ENCODE assay signal across 13 cellular contexts in genomic region chr12:89384750-89385273, GRCh38. TPM values are rescaled to one million over a fixed set of nuclear protein-coding genes. Genes with fewer than 3 reads are reported as not detected.
A peak's percentile ranks its signal among the peaks of the same experiment; 100 is the strongest.
DNase-seq lines count a peak whose midpoint lies in the region; ATAC-seq and TF ChIP-seq lines count a peak whose summit lies in the region.
"Had no signal": no experiment of that assay in that cellular context is flagged by ENCODE, and none has a peak within 500 bp of the region (broad histone marks: within the 10 kb centered on the region; RNA-seq: fewer than 3 reads in every experiment).

No MANE protein-coding gene starts in this region.

- CTCF ChIA-PET in Caco-2 (lab: Charles Lee) = no interaction called here

- intact Hi-C loops in Caco-2 (cut with micrococcal nuclease; ENCODE audit: unreplicated experiment) = no loop called here

- H3K36me3 ChIP-seq in Caco-2 (ENCODE audit: control insufficient read depth, insufficient read depth, low read length) (no peaks in the 10 kb centered on the region), adipocyte (ENCODE audit: control insufficient read depth, insufficient read depth, low read length, severe bottlenecking) (no peaks in the 10 kb centered on the region), rectal smooth muscle tissue (ENCODE audit: control insufficient read depth, insufficient read depth, low read length) (no peaks in the 10 kb centered on the region)

- H3K4me3 ChIP-seq in Caco-2 (ENCODE audit: low read depth, low read length) (no peak overlapping the region), adipocyte (ENCODE audit: low read length) (peak overlapping the region; percentile 51), rectal smooth muscle tissue (ENCODE audit: low read length) (no peak overlapping the region)
- H3K4me3 ChIP-seq: lung had no signal

- no peak overlapping the region for H3K9ac ChIP-seq in adipocyte (ENCODE audit: low read length)
- H3K9ac ChIP-seq in rectal smooth muscle tissue (ENCODE audit: low read length) = no peak overlapping the region

- TF ChIP-seq CTCF in Caco-2 (IDR thresholded peaks at IDR 0.05; ENCODE audit: insufficient read depth in 1 of 2, low read depth in 1 of 2, low read length in 1 of 2, severe bottlenecking in 1 of 2, unreplicated experiment in 1 of 2) = no peak

- H3K9me3 ChIP-seq in Caco-2 (no peaks in the 10 kb centered on the region), adipocyte (ENCODE audit: control insufficient read depth, low read length) (no peaks in the 10 kb centered on the region)

- BruUV-seq in Caco-2 (replicated peaks; lab: Mats Ljungman, UMichigan) = no TSS peak

- H3K27ac Mint-ChIP-seq in Caco-2 (ENCODE audit: unreplicated experiment) = peak overlapping the region; percentile 25
- no peak overlapping the region for H3K27ac Mint-ChIP-seq in stimulated activated naive CD8-positive, alpha-beta T cell treated with anti-CD3 and anti-CD28 coated beads, Interleukin-15, amount 100 ng/mL, for 72 hours
- H3K27ac Mint-ChIP-seq: activated CD4-positive, alpha-beta memory T cell treated with anti-CD3 and anti-CD28 coated beads for 36 hours; activated naive CD4-positive, alpha-beta T cell treated with anti-CD3 and anti-CD28 coated beads for 36 hours had no signal

- no peaks in the 10 kb centered on the region for H3K9me3 Mint-ChIP-seq in Caco-2 (ENCODE audit: unreplicated experiment)
- no peaks in the 10 kb centered on the region for H3K9me3 Mint-ChIP-seq in stimulated activated naive CD8-positive, alpha-beta T cell treated with anti-CD3 and anti-CD28 coated beads, Interleukin-15, amount 100 ng/mL, for 72 hours
- H3K9me3 Mint-ChIP-seq: activated CD4-positive, alpha-beta memory T cell treated with anti-CD3 and anti-CD28 coated beads for 36 hours; activated naive CD4-positive, alpha-beta T cell treated with anti-CD3 and anti-CD28 coated beads for 36 hours had no signal

- POLR2A ChIA-PET in Caco-2 (lab: Charles Lee) = interaction anchor here (4.7 kb wide), 1 partner anchor 31 kb away, joined by 23 read pairs; the partner anchor contains the start of gene DUSP6

- DNase-seq in Caco-2 = no peak
- no peak for DNase-seq in adipocyte (ENCODE audit: low read depth)
- DNase-seq in left lobe of liver (ENCODE audit: low spot score) = no peak
- no peak for DNase-seq in NCI-H2081 (lab: John Stamatoyannopoulos, UW)
- no peak for DNase-seq in D341Med (ENCODE audit: low spot score)
- DNase-seq in stimulated activated naive CD8-positive, alpha-beta T cell treated with anti-CD3 and anti-CD28 coated beads, Interleukin-15, amount 100 ng/mL, for 72 hours = no peak
- DNase-seq: activated CD4-positive, alpha-beta memory T cell treated with anti-CD3 and anti-CD28 coated beads for 36 hours; activated naive CD4-positive, alpha-beta T cell treated with anti-CD3 and anti-CD28 coated beads for 36 hours; cortex of kidney; NCI-H187 treated with DMSO at 0.1 percent for 48 hours had no signal

- H3K4me1 Mint-ChIP-seq in Caco-2 (ENCODE audit: low read depth, unreplicated experiment) = peaks cover 51% of the 10 kb centered on the region
- H3K4me1 Mint-ChIP-seq in stimulated activated naive CD8-positive, alpha-beta T cell treated with anti-CD3 and anti-CD28 coated beads, Interleukin-15, amount 100 ng/mL, for 72 hours = peaks cover 20% of the 10 kb centered on the region

- H3K36me3 Mint-ChIP-seq in Caco-2 (ENCODE audit: insufficient read depth, unreplicated experiment) = peaks cover under 1% of the 10 kb centered on the region
- H3K36me3 Mint-ChIP-seq: activated CD4-positive, alpha-beta memory T cell treated with anti-CD3 and anti-CD28 coated beads for 36 hours had no signal

- peaks cover 79% of the 10 kb centered on the region for H3K4me1 ChIP-seq in Caco-2
- peaks cover 29% of the 10 kb centered on the region for H3K4me1 ChIP-seq in adipocyte (ENCODE audit: control insufficient read depth, insufficient read depth, low read length)
- peaks cover 15% of the 10 kb centered on the region for H3K4me1 ChIP-seq in rectal smooth muscle tissue (ENCODE audit: control insufficient read depth, insufficient read depth, low read length)

- ATAC-seq in left lobe of liver = peak; percentile 2
- ATAC-seq in HG03025 (IDR thresholded peaks at IDR 0.05; ENCODE audit: low FRiP score, unreplicated experiment) = no peak
- ATAC-seq in stimulated activated naive CD8-positive, alpha-beta T cell treated with anti-CD3 and anti-CD28 coated beads, Interleukin-15, amount 100 ng/mL, for 72 hours = no peak

- no peak overlapping the region for H3K4me3 Mint-ChIP-seq in Caco-2 (ENCODE audit: unreplicated experiment)
- no peak overlapping the region for H3K4me3 Mint-ChIP-seq in stimulated activated naive CD8-positive, alpha-beta T cell treated with anti-CD3 and anti-CD28 coated beads, Interleukin-15, amount 100 ng/mL, for 72 hours
- H3K4me3 Mint-ChIP-seq: activated CD4-positive, alpha-beta memory T cell treated with anti-CD3 and anti-CD28 coated beads for 36 hours; activated naive CD4-positive, alpha-beta T cell treated with anti-CD3 and anti-CD28 coated beads for 36 hours had no signal

- H3K27me3 ChIP-seq in Caco-2 (replicated peaks; ENCODE audit: control insufficient read depth, insufficient read depth, low read length) (no peaks in the 10 kb centered on the region), adipocyte (replicated peaks; ENCODE audit: control insufficient read depth, insufficient read depth, low read length) (no peaks in the 10 kb centered on the region), rectal smooth muscle tissue (ENCODE audit: control insufficient read depth, insufficient read depth, low read length) (no peaks in the 10 kb centered on the region)

- no peaks in the 10 kb centered on the region for H3K27me3 Mint-ChIP-seq in Caco-2 (ENCODE audit: insufficient read depth, unreplicated experiment)
- H3K27me3 Mint-ChIP-seq in stimulated activated naive CD8-positive, alpha-beta T cell treated with anti-CD3 and anti-CD28 coated beads, Interleukin-15, amount 100 ng/mL, for 72 hours = no peaks in the 10 kb centered on the region
- H3K27me3 Mint-ChIP-seq: activated CD4-positive, alpha-beta memory T cell treated with anti-CD3 and anti-CD28 coated beads for 36 hours had no signal

- H3K27ac ChIP-seq in rectal smooth muscle tissue (ENCODE audit: low read depth, low read length) = peak overlapping the region; percentile 82

RNA-seq across cellular contexts. Expression of gene DUSP6, which starts 32.5 kb away (rescaled TPM):
- 22.4 and 30.8 TPM in 2 replicates for total RNA-seq in Caco-2 (2022)
- 31.5 TPM for total RNA-seq in left lobe of liver
